ENCODE assay signal across 18 cellular contexts in the genomic region with DNA sequence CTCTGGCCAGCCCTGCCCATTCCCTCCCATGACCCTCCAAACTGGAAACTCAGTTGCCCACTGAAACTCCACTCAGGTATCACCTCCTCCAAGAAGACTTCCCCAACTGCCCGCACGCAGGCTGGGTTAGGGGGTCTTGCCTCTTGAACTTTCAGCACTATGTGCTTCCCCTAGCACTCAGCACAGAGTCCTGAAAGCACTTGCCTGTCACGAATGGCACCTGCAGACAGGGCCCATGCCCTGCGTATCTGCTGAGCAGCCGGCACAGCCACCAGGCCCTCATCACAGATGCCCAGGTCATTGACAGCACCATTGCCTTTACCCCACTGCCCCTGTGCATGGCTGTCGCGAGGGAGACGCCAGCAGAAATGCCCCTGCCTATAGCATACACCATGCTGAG. TPM values are rescaled to one million over a fixed set of nuclear protein-coding genes. Genes with fewer than 3 reads are reported as not detected.
DNase-seq lines count a peak whose midpoint lies in the region; FAIRE-seq and TF ChIP-seq lines count a peak whose summit lies in the region.
"Had no signal": no experiment of that assay in that cellular context is flagged by ENCODE, and none has a peak within 500 bp of the region (broad histone marks: within the 10 kb centered on the region; RNA-seq: fewer than 3 reads in every experiment).

No MANE protein-coding gene starts in this region.

- H3K27me3 Mint-ChIP-seq in T-helper 1 cell treated with Interleukin-12 subunit alpha and Interleukin-12 subunit beta and Interleukin-4 antibody, amounts not matched to agents 30 μg/mL and 1 μg/mL, for 36 hours (ENCODE audit: low read depth): no peaks in the 10 kb centered on the region
- H3K27me3 Mint-ChIP-seq in activated T-helper 1 cell treated with anti-CD3 and anti-CD28 coated beads, Interleukin-12 subunit alpha, Interleukin-12 subunit beta, Interleukin-2, Interleukin-4 antibody, amounts not matched to agents 30 ng/mL and 10 ng/mL and 1 ng/mL, durations not matched to agents 14 hours and 24 hours and 36 hours (ENCODE audit: insufficient read depth): no peaks in the 10 kb centered on the region
- H3K27me3 Mint-ChIP-seq in nephron progenitor cell (ENCODE audit: low read depth, poor library complexity): no peaks in the 10 kb centered on the region

- H3K4me1 ChIP-seq in SJCRH30: no peaks in the 10 kb centered on the region

- TF ChIP-seq POLR2A in GM12891 (IDR thresholded peaks at IDR 0.05; ENCODE audit: low read depth, low read length): peak; percentile 19; the same call in 1 of the 2 replicates

- no peaks in the 10 kb centered on the region for H3K36me3 ChIP-seq in SJCRH30
- H3K36me3 ChIP-seq: tibial nerve had no signal

- no peaks in the 10 kb centered on the region for H3K9me3 Mint-ChIP-seq in T-helper 1 cell treated with Interleukin-12 subunit alpha and Interleukin-12 subunit beta and Interleukin-4 antibody, amounts not matched to agents 30 μg/mL and 1 μg/mL, for 36 hours
- no peaks in the 10 kb centered on the region for H3K9me3 Mint-ChIP-seq in activated T-helper 1 cell treated with anti-CD3 and anti-CD28 coated beads, Interleukin-12 subunit alpha, Interleukin-12 subunit beta, Interleukin-2, Interleukin-4 antibody, amounts not matched to agents 30 ng/mL and 10 ng/mL and 1 ng/mL, durations not matched to agents 14 hours and 24 hours and 36 hours
- H3K9me3 Mint-ChIP-seq in nephron progenitor cell: no peaks in the 10 kb centered on the region

- no peaks in the 10 kb centered on the region for H3K9me3 ChIP-seq in SJCRH30 (replicated peaks)
- H3K9me3 ChIP-seq: tibial nerve had no signal

- H3K36me3 Mint-ChIP-seq in T-helper 1 cell treated with Interleukin-12 subunit alpha and Interleukin-12 subunit beta and Interleukin-4 antibody, amounts not matched to agents 30 μg/mL and 1 μg/mL, for 36 hours (ENCODE audit: low read depth): peaks cover 55% of the 10 kb centered on the region
- H3K36me3 Mint-ChIP-seq in activated T-helper 1 cell treated with anti-CD3 and anti-CD28 coated beads, Interleukin-12 subunit alpha, Interleukin-12 subunit beta, Interleukin-2, Interleukin-4 antibody, amounts not matched to agents 30 ng/mL and 10 ng/mL and 1 ng/mL, durations not matched to agents 14 hours and 24 hours and 36 hours (ENCODE audit: low read depth): peaks cover 46% of the 10 kb centered on the region
- peaks cover 51% of the 10 kb centered on the region for H3K36me3 Mint-ChIP-seq in nephron progenitor cell (ENCODE audit: low read depth)

- no peak for FAIRE-seq in GM12891 (lab: Jason Lieb, UNC)

- H3K4me3 Mint-ChIP-seq in T-helper 1 cell treated with Interleukin-12 subunit alpha and Interleukin-12 subunit beta and Interleukin-4 antibody, amounts not matched to agents 30 μg/mL and 1 μg/mL, for 36 hours: peak overlapping the region; percentile 14
- peak overlapping the region; percentile 29 for H3K4me3 Mint-ChIP-seq in activated T-helper 1 cell treated with anti-CD3 and anti-CD28 coated beads, Interleukin-12 subunit alpha, Interleukin-12 subunit beta, Interleukin-2, Interleukin-4 antibody, amounts not matched to agents 30 ng/mL and 10 ng/mL and 1 ng/mL, durations not matched to agents 14 hours and 24 hours and 36 hours
- no peak overlapping the region for H3K4me3 Mint-ChIP-seq in nephron progenitor cell

- peak overlapping the region; percentile 75 for H3K27ac Mint-ChIP-seq in T-helper 1 cell treated with Interleukin-12 subunit alpha and Interleukin-12 subunit beta and Interleukin-4 antibody, amounts not matched to agents 30 μg/mL and 1 μg/mL, for 36 hours
- H3K27ac Mint-ChIP-seq in activated T-helper 1 cell treated with anti-CD3 and anti-CD28 coated beads, Interleukin-12 subunit alpha, Interleukin-12 subunit beta, Interleukin-2, Interleukin-4 antibody, amounts not matched to agents 30 ng/mL and 10 ng/mL and 1 ng/mL, durations not matched to agents 14 hours and 24 hours and 36 hours: peak overlapping the region; percentile 82
- H3K27ac Mint-ChIP-seq in nephron progenitor cell: peak overlapping the region; percentile 85

- H3K4me1 Mint-ChIP-seq in T-helper 1 cell treated with Interleukin-12 subunit alpha and Interleukin-12 subunit beta and Interleukin-4 antibody, amounts not matched to agents 30 μg/mL and 1 μg/mL, for 36 hours (ENCODE audit: low read depth): peaks cover 84% of the 10 kb centered on the region
- peaks cover 89% of the 10 kb centered on the region for H3K4me1 Mint-ChIP-seq in activated T-helper 1 cell treated with anti-CD3 and anti-CD28 coated beads, Interleukin-12 subunit alpha, Interleukin-12 subunit beta, Interleukin-2, Interleukin-4 antibody, amounts not matched to agents 30 ng/mL and 10 ng/mL and 1 ng/mL, durations not matched to agents 14 hours and 24 hours and 36 hours (ENCODE audit: low read depth)
- peaks cover 80% of the 10 kb centered on the region for H3K4me1 Mint-ChIP-seq in nephron progenitor cell

- no peak for DNase-seq in T-helper 1 cell
- no peak for DNase-seq in GM12891 (ENCODE audit: insufficient read length, low spot score)
- DNase-seq in activated T-helper 1 cell treated with anti-CD3 and anti-CD28 coated beads, Interleukin-12 subunit alpha, Interleukin-12 subunit beta, Interleukin-2, Interleukin-4 antibody, amounts not matched to agents 30 ng/mL and 10 ng/mL and 1 ng/mL, durations not matched to agents 14 hours and 24 hours and 36 hours (ENCODE audit: low spot score): no peak
- no peak for DNase-seq in nephron progenitor cell
- DNase-seq in COR-L47 (lab: John Stamatoyannopoulos, UW): no peak
- no peak for DNase-seq in effector CD4-positive, alpha-beta T cell
- DNase-seq in SJCRH30: no peak
- DNase-seq: activated CD4-positive, CD25-positive, alpha-beta regulatory T cell; cortex of kidney; GF-D8; islet precursor cell; NCI-H1092; NCI-H774; stimulated activated CD4-positive, alpha-beta T cell treated with anti-CD3 and anti-CD28 coated beads, Interleukin-2, amount 100 ng/mL, for 48 hours; SW 1271 had no signal

- TF ChIP-seq CTCF in nephron progenitor cell (IDR thresholded peaks at IDR 0.05): no peak

- no peak overlapping the region for H3K4me3 ChIP-seq in SJCRH30
- H3K4me3 ChIP-seq: tibial nerve had no signal

- no peak overlapping the region for H3K27ac ChIP-seq in SJCRH30
- H3K27ac ChIP-seq: 22Rv1, tibial nerve had no signal

- intact Hi-C loops in activated T-helper 1 cell treated with anti-CD3 and anti-CD28 coated beads, Interleukin-12 subunit alpha, Interleukin-12 subunit beta, Interleukin-2, Interleukin-4 antibody, amounts not matched to agents 30 ng/mL and 10 ng/mL and 1 ng/mL, durations not matched to agents 14 hours and 24 hours and 36 hours (cut with micrococcal nuclease): no loop called here

- H3K27me3 ChIP-seq in SJCRH30: no peaks in the 10 kb centered on the region
- H3K27me3 ChIP-seq: tibial nerve had no signal

TF ChIP-seq in GM12891, 5 proteins besides CTCF, POLR2A, EP300 and RAD21:
- TF ChIP-seq POLR2AphosphoS5 (IDR thresholded peaks at IDR 0.05; ENCODE audit: low read depth, low read length) (0 out of 2 replicates have a peak, but pooled peaks have one; percentile 16), POU2F2 (IDR thresholded peaks at IDR 0.05; ENCODE audit: low read depth, low read length) (no peak)

RNA-seq across cellular contexts. Expression of gene CCDC88C, which starts 11.2 kb away (rescaled TPM):
- 32.5 TPM for polyA plus RNA-seq in GM12891 (2012; ENCODE audit: low read depth, missing spikeins)
- 85.9 and 91.7 TPM in 2 replicates for total RNA-seq in activated T-helper 1 cell treated with anti-CD3 and anti-CD28 coated beads, Interleukin-12 subunit alpha, Interleukin-12 subunit beta, Interleukin-2, Interleukin-4 antibody, amounts not matched to agents 30 ng/mL and 10 ng/mL and 1 ng/mL, durations not matched to agents 14 hours and 24 hours and 36 hours
- 8.9 TPM in 2 replicates for total RNA-seq in SJCRH30 (2014; rRNA removed; shearing (Covaris generic))
